Comparison of ENCODE assay signal across 23 cellular contexts in the genomic region with DNA sequence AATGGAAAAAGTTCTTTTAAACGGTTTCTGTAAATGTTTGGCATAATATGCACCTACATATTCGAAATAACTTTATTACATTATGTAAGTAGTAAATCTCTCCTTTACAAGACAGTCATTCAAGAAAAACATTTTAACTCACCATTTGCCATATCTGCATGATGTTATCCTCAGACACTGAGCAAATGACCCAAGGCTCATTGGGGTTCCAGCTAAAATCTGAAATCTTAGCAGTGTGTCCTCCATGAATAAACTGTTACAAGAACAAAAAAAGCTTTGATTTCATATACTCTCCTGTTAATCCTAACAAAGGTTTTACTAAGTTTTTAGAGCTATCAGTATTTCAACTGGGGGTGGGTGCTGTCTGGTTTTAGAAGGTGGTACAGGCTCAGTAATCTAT.
"Had no signal": no experiment of that assay in that cellular context is flagged by ENCODE, and none has a peak within 500 bp of the region (broad histone marks: within the 10 kb centered on the region; RNA-seq: fewer than 3 reads in every experiment).

No MANE protein-coding gene starts in this region.

- H3K27me3 Mint-ChIP-seq: naive thymus-derived CD4-positive, alpha-beta T cell; natural killer cell treated with Interleukin-12 subunit alpha and Interleukin-12 subunit beta and Interleukin-15 and Interleukin-18, amount 100 ng/mL, for 72 hours; progenitor cell of endocrine pancreas; stimulated activated memory B cell treated with anti-CD40 and anti-IgM and Interleukin-4, amounts not matched to agents 10 μg/mL and 1 μg/mL and 100 μg/mL, for 72 hours; stimulated activated naive CD8-positive, alpha-beta T cell treated with anti-CD3 and anti-CD28 coated beads, Interleukin-15, amount 100 ng/mL, for 72 hours; type B pancreatic cell had no signal

- H3K27me3 ChIP-seq: ovary, right atrium auricular region, right lobe of liver, tibial nerve, uterus had no signal

- H3K4me1 Mint-ChIP-seq: stimulated activated memory B cell treated with anti-CD40 and anti-IgM and Interleukin-4, amounts not matched to agents 10 μg/mL and 1 μg/mL and 100 μg/mL, for 72 hours; stimulated activated naive CD8-positive, alpha-beta T cell treated with anti-CD3 and anti-CD28 coated beads, Interleukin-15, amount 100 ng/mL, for 72 hours had no signal

- H3K4me3 Mint-ChIP-seq: naive thymus-derived CD4-positive, alpha-beta T cell; natural killer cell treated with Interleukin-12 subunit alpha and Interleukin-12 subunit beta and Interleukin-15 and Interleukin-18, amount 100 ng/mL, for 72 hours; stimulated activated memory B cell treated with anti-CD40 and anti-IgM and Interleukin-4, amounts not matched to agents 10 μg/mL and 1 μg/mL and 100 μg/mL, for 72 hours; stimulated activated naive CD8-positive, alpha-beta T cell treated with anti-CD3 and anti-CD28 coated beads, Interleukin-15, amount 100 ng/mL, for 72 hours; type B pancreatic cell had no signal

- H3K27ac ChIP-seq: left ventricle myocardium inferior, ovary, right atrium auricular region, right lobe of liver, tibial nerve, uterus had no signal

- ATAC-seq: mucosa of descending colon; naive thymus-derived CD4-positive, alpha-beta T cell; natural killer cell treated with Interleukin-12 subunit alpha and Interleukin-12 subunit beta and Interleukin-15 and Interleukin-18, amount 100 ng/mL, for 72 hours; right lobe of liver; stimulated activated memory B cell treated with anti-CD40 and anti-IgM and Interleukin-4, amounts not matched to agents 10 μg/mL and 1 μg/mL and 100 μg/mL, for 72 hours; stimulated activated naive CD8-positive, alpha-beta T cell treated with anti-CD3 and anti-CD28 coated beads, Interleukin-15, amount 100 ng/mL, for 72 hours had no signal

- H3K36me3 ChIP-seq: ovary, uterus had no signal

- H3K27ac Mint-ChIP-seq: natural killer cell treated with Interleukin-12 subunit alpha and Interleukin-12 subunit beta and Interleukin-15 and Interleukin-18, amount 100 ng/mL, for 72 hours; progenitor cell of endocrine pancreas; stimulated activated memory B cell treated with anti-CD40 and anti-IgM and Interleukin-4, amounts not matched to agents 10 μg/mL and 1 μg/mL and 100 μg/mL, for 72 hours; stimulated activated naive CD8-positive, alpha-beta T cell treated with anti-CD3 and anti-CD28 coated beads, Interleukin-15, amount 100 ng/mL, for 72 hours; type B pancreatic cell had no signal

- H3K4me3 ChIP-seq: left ventricle myocardium inferior, lung, mucosa of descending colon, ovary, right atrium auricular region, right lobe of liver, smooth muscle cell, tibial nerve, uterus had no signal

- H3K4me1 ChIP-seq: left ventricle myocardium inferior, right atrium auricular region, right lobe of liver, uterus had no signal

- H3K9me3 Mint-ChIP-seq: natural killer cell treated with Interleukin-12 subunit alpha and Interleukin-12 subunit beta and Interleukin-15 and Interleukin-18, amount 100 ng/mL, for 72 hours; stimulated activated memory B cell treated with anti-CD40 and anti-IgM and Interleukin-4, amounts not matched to agents 10 μg/mL and 1 μg/mL and 100 μg/mL, for 72 hours; stimulated activated naive CD8-positive, alpha-beta T cell treated with anti-CD3 and anti-CD28 coated beads, Interleukin-15, amount 100 ng/mL, for 72 hours; type B pancreatic cell had no signal

- H3K9me3 ChIP-seq: left ventricle myocardium inferior, mucosa of descending colon, ovary, right atrium auricular region, right lobe of liver, tibial nerve, uterus had no signal

- DNase-seq: islet precursor cell; left ventricle myocardium inferior; midbrain; mucosa of descending colon; naive thymus-derived CD4-positive, alpha-beta T cell; ovary; right lobe of liver; stimulated activated CD4-positive, alpha-beta T cell treated with anti-CD3 and anti-CD28 coated beads, Interleukin-1b, Interleukin-23, amount 100 ng/mL, for 48 hours; stimulated activated CD4-positive, alpha-beta T cell treated with anti-CD3 and anti-CD28 coated beads, Interleukin-2, amount 100 ng/mL, for 48 hours; stimulated activated CD4-positive, alpha-beta T cell treated with anti-CD3 and anti-CD28 coated beads, Interleukin-4, amount 100 ng/mL, for 4 hours; stimulated activated CD8-positive, alpha-beta memory T cell treated with anti-CD3 and anti-CD28 coated beads, Interleukin-4, amount 100 ng/mL, for 48 hours; stimulated activated naive CD4-positive, alpha-beta T cell treated with Interleukin-2 at 50 U/mL for 16 hours; stimulated activated naive CD8-positive, alpha-beta T cell treated with anti-CD3 and anti-CD28 coated beads, Interleukin-15, amount 100 ng/mL, for 72 hours; substantia nigra; uterus had no signal
